Comparison of ENCODE assay signal across 24 cellular contexts in the genomic region with DNA sequence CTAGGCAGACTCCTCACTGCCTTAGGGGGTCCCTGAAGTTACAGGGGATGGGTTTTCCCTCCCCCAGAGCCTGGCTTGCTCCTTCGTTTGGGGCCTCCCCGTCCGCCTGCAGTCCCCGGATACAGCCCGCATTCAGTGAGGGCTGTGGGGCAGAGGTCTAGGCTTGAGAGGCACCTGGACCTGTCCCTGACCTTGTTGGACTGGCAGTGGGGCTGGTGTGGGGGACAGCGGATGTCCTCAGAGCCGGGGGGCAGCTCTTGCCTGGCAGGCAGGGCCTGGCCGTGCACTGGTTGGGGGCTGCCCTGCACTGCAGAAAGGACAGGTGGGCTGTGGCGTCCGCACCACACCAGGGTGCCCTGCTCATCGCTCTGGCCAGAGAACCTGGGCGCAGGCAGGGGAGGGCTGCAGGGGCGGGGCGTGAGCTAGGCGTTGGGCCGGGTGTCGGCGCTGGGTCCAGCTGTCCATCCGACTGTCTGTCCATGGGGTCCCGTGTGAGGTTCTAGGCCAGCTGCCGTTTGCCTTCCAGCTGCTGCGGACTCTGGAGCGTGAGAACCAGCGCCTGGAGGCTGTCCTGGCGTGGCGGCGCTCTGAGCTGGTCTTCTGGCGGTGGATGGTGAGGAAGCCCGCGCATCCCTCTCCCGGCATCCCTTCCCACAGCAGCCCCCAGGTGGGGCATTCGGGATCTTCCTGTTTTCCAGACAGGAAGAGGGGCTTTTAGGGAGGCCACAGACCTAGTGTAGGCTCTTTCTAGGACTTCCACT. TPM values are rescaled to one million over a fixed set of nuclear protein-coding genes. Genes with fewer than 3 reads are reported as not detected.
DNase-seq lines count a peak whose midpoint lies in the region; ATAC-seq and TF ChIP-seq lines count a peak whose summit lies in the region.
"Had no signal": no experiment of that assay in that cellular context is flagged by ENCODE, and none has a peak within 500 bp of the region (broad histone marks: within the 10 kb centered on the region; RNA-seq: fewer than 3 reads in every experiment).

No MANE protein-coding gene starts in this region.

- H3K4me1 ChIP-seq in RWPE2 (ENCODE audit: insufficient read depth, poor library complexity, severe bottlenecking) (no peaks in the 10 kb centered on the region), left lung (peaks cover 0 to 5% of the 10 kb centered on the region in 2 donors), skeletal muscle tissue (ENCODE audit: control insufficient read depth in 3 of 3, insufficient read depth in 3 of 3, low read length in 3 of 3) (peaks cover 19 to 28% (median 27%) of the 10 kb centered on the region in 3 donors)

- TF ChIP-seq CTCF in RWPE2 (IDR thresholded peaks at IDR 0.05; ENCODE audit: poor library complexity, severe bottlenecking) (no peak), left lung (IDR thresholded peaks at IDR 0.05) (no peak)

- no peak for ATAC-seq in RWPE2 (ENCODE audit: low read depth)
- no peak for ATAC-seq in left lung
- no peak for ATAC-seq in HG02852 (IDR thresholded peaks at IDR 0.05; ENCODE audit: unreplicated experiment)
- ATAC-seq: activated naive CD8-positive, alpha-beta T cell treated with anti-CD3 and anti-CD28 coated beads, Interleukin-2, amount 50 U/mL, for 24 hours; heart right ventricle; left colon; Panc1 had no signal

- peak overlapping the region in 2 of 3 donors; percentile 23 to 72 for H3K9ac ChIP-seq in skeletal muscle tissue (ENCODE audit: low read depth in 1 of 3, low read length in 3 of 3)

- H3K9me3 ChIP-seq in RWPE2 (ENCODE audit: severe bottlenecking) (no peaks in the 10 kb centered on the region), left lung (no peaks in the 10 kb centered on the region), skeletal muscle tissue (ENCODE audit: control insufficient read depth in 3 of 3, low read length in 3 of 3) (no peaks in the 10 kb centered on the region)
- H3K9me3 ChIP-seq: heart right ventricle had no signal

- H3K27ac ChIP-seq in RWPE2 (ENCODE audit: poor library complexity, severe bottlenecking) (no peak overlapping the region), left lung (no peak overlapping the region), skeletal muscle tissue (ENCODE audit: low read depth, low read length) (no peak overlapping the region)
- H3K27ac ChIP-seq: SK-N-MC had no signal

- H3K27me3 ChIP-seq in RWPE2 (ENCODE audit: insufficient read depth, poor library complexity, severe bottlenecking) (no peaks in the 10 kb centered on the region), left lung (no peaks in the 10 kb centered on the region), skeletal muscle tissue (ENCODE audit: control insufficient read depth in 3 of 3, insufficient read depth in 3 of 3, low read length in 3 of 3) (no peaks in the 10 kb centered on the region)
- H3K27me3 ChIP-seq: heart right ventricle had no signal

- no peak overlapping the region for H3K4me3 ChIP-seq in RWPE2 (ENCODE audit: severe bottlenecking)
- no peak overlapping the region for H3K4me3 ChIP-seq in left lung
- H3K4me3 ChIP-seq in skeletal muscle tissue (ENCODE audit: low read length in 3 of 3) = no peak overlapping the region
- H3K4me3 ChIP-seq: heart right ventricle, SK-N-MC had no signal

- intact Hi-C loops in left lung (cut with DNase I) = no loop called here

- H3K36me3 ChIP-seq in RWPE2 (ENCODE audit: low read depth) (peaks cover 9% of the 10 kb centered on the region), left lung (peaks cover 0 to 28% of the 10 kb centered on the region in 2 donors), skeletal muscle tissue (ENCODE audit: control insufficient read depth in 3 of 3, insufficient read depth in 3 of 3, low read length in 3 of 3) (peaks cover 0 to 4% (median 0%) of the 10 kb centered on the region in 3 donors)

- peak; percentile 1 for DNase-seq in activated CD4-positive, alpha-beta T cell treated with anti-CD3 and anti-CD28 coated beads, Interleukin-2, amount 50 U/mL, for 1 hour
- no peak for DNase-seq in activated CD4-positive, alpha-beta T cell treated with anti-CD3 and anti-CD28 coated beads for 4 hours
- peak; percentile 72 for DNase-seq in RWPE2 (ENCODE audit: low spot score)
- peak; percentile 19 to 74 for DNase-seq in left lung
- DNase-seq in NCI-H1694 treated with DMSO at 0.1 percent for 48 hours (lab: John Stamatoyannopoulos, UW) = no peak
- DNase-seq in stimulated activated CD4-positive, alpha-beta T cell treated with anti-CD3 and anti-CD28 coated beads, Interleukin-1b, Interleukin-23, amount 100 ng/mL, for 48 hours = no peak
- DNase-seq: activated CD4-positive, alpha-beta T cell treated with anti-CD3 and anti-CD28 coated beads, Interleukin-2, amount 10 ng/mL, durations not matched to agents 7 days and 5 days; activated effector memory CD4-positive, alpha-beta T cell treated with anti-CD3 and anti-CD28 coated beads, Interleukin-2, amount 50 U/mL, for 16 hours; activated naive CD8-positive, alpha-beta T cell treated with anti-CD3 and anti-CD28 coated beads, Interleukin-2, amount 50 U/mL, for 24 hours; AML-193; cerebellar nuclear complex; effector CD8-positive, alpha-beta T cell; erythroblast; GF-D8; Kasumi-1; left colon; NCI-H2171; NCI-H524; nephron progenitor cell had no signal

RNA-seq across cellular contexts. Expression of gene TEDC1, which starts 6.0 kb away (rescaled TPM):
- total RNA-seq in left lung = 10 to 100 TPM; 12.8 to 16.8 TPM
- total RNA-seq in skeletal muscle tissue = 2.1 TPM

RNA-seq across cellular contexts. Expression of gene CRIP1, which starts 10.3 kb away (rescaled TPM):
- 100 to 1,000 TPM; 171 to 281 TPM for total RNA-seq in left lung
- 5.2 TPM for total RNA-seq in skeletal muscle tissue

RNA-seq across cellular contexts. Expression of gene CRIP2, which starts 22.4 kb away (rescaled TPM):
- total RNA-seq in left lung (100 to 1,000 TPM; 172 to 224 TPM), skeletal muscle tissue (77.8 TPM)

RNA-seq across cellular contexts. Expression of gene TMEM121, which starts 29.4 kb away (rescaled TPM):
- total RNA-seq in left lung (1 to 10 TPM; 2.4 to 3.0 TPM), skeletal muscle tissue (3.1 TPM)

Comparison
In these comparisons a context has a peak if more than half of its experiments do, and no peak if none do; other contexts are left out.
1. DNase-seq: peak in activated CD4-positive, alpha-beta T cell treated with anti-CD3 and anti-CD28 coated beads, Interleukin-2, amount 50 U/mL, for 1 hour (single experiment), RWPE2 (single experiment) and left lung (2 of 2); none in activated CD4-positive, alpha-beta T cell treated with anti-CD3 and anti-CD28 coated beads for 4 hours (0 of 2), NCI-H1694 treated with DMSO at 0.1 percent for 48 hours (single experiment) and stimulated activated CD4-positive, alpha-beta T cell treated with anti-CD3 and anti-CD28 coated beads, Interleukin-1b, Interleukin-23, amount 100 ng/mL, for 48 hours (single experiment).
2. RNA of gene CRIP1, which starts 10.3 kb away (total RNA-seq): 171 to 281 TPM in left lung; 5.2 TPM in skeletal muscle tissue (single experiment); every median in the first group is over 10 times any median in the second.